20 cellular contexts compared by ENCODE assay signal in the genomic region with DNA sequence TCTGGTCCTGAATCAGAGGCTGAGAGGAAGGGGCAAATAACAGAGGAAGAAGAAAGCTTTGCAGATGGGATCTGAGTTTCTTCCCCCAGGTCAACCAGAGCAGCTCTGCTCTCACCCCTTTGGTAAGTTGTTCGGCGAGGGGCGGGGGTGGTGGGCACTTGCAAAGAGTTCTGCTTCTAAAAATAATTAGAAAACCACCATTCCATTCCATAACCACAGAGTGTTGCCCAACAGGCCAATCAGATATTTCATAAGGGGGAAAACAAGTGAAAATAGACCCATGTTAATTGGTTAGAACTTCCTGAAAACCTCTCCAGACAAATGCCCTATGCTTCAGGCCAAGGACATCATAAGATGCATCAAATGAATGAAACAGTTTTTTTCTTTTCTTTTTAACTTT.
"Had no signal": no experiment of that assay in that cellular context is flagged by ENCODE, and none has a peak within 500 bp of the region (broad histone marks: within the 10 kb centered on the region; RNA-seq: fewer than 3 reads in every experiment).

No MANE protein-coding gene starts in this region.

- DNase-seq: activated B cell treated with CpG ODN at 0.5 μM for 24 hours; activated CD4-positive, alpha-beta T cell treated with anti-CD3 and anti-CD28 coated beads for 36 hours; activated CD4-positive, alpha-beta T cell treated with anti-CD3 and anti-CD28 coated beads, Interleukin-2, amount 50 U/mL, for 4 hours; activated CD8-positive, alpha-beta memory T cell treated with anti-CD3 and anti-CD28 coated beads for 24 hours; activated CD8-positive, alpha-beta memory T cell treated with anti-CD3 and anti-CD28 coated beads, Interleukin-2, amount 50 U/mL, for 4 hours; activated naive CD4-positive, alpha-beta T cell treated with Interleukin-2 at 50 U/mL for 16 hours; activated naive CD8-positive, alpha-beta T cell treated with anti-CD3 and anti-CD28 coated beads for 36 hours; activated T-cell treated with anti-CD3 and anti-CD28 coated beads, Interleukin-2, amount 50 U/mL, for 48 hours; effector memory CD4-positive, alpha-beta T cell; hypothalamus; left ventricle myocardium superior; mammary epithelial cell; naive thymus-derived CD8-positive, alpha-beta T cell; stimulated activated CD4-positive, alpha-beta T cell treated with anti-CD3 and anti-CD28 coated beads, Interleukin-4, amount 100 ng/mL, for 1 hour; stimulated activated naive CD4-positive, alpha-beta T cell treated with Interleukin-2 at 50 U/mL for 16 hours had no signal

- H3K4me1 ChIP-seq: breast epithelium, vagina had no signal

- H3K4me3 ChIP-seq: breast epithelium, smooth muscle cell, thoracic aorta, vagina had no signal

- H3K9me3 ChIP-seq: breast epithelium, thoracic aorta, vagina had no signal

- ATAC-seq: activated CD4-positive, alpha-beta T cell treated with anti-CD3 and anti-CD28 coated beads for 36 hours; left ventricle myocardium superior; naive thymus-derived CD8-positive, alpha-beta T cell; sciatic nerve had no signal

- H3K36me3 ChIP-seq: breast epithelium, thoracic aorta, vagina had no signal

- H3K4me2 ChIP-seq: smooth muscle cell had no signal

- H3K27me3 ChIP-seq: breast epithelium, vagina had no signal

- H3K27ac ChIP-seq: breast epithelium, thoracic aorta, vagina had no signal
